Comparison of ENCODE assay signal across 8 cellular contexts in the genomic region with DNA sequence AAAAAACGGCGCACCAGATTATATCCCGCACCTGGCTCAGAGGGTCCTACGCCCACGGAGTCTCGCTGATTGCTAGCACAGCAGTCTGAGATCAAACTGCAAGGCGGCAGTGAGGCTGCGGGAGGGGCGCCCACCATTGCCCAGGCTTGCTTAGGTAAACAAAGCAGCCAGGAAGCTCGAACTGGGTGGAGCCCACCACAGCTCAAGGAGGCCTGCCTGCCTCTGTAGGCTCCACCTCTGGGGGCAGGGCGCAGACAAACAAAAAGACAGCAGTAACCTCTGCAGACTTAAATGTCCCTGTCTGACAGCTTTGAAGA. TPM values are rescaled to one million over a fixed set of nuclear protein-coding genes. Genes with fewer than 3 reads are reported as not detected.
DNase-seq lines count a peak whose midpoint lies in the region; ATAC-seq and TF ChIP-seq lines count a peak whose summit lies in the region.
"Not testable (repeated sequence)": the region's sequence is repeated elsewhere in the genome, so short reads cannot be mapped to it uniquely, and the experiment has no call there.

No MANE protein-coding gene starts in this region.

- POLR2A ChIA-PET in CD8-positive, alpha-beta memory T cell (lab: Charles Lee); activated CD8-positive, alpha-beta T cell treated with anti-CD3 and anti-CD28 coated beads for 36 hours (lab: Charles Lee); activated naive CD8-positive, alpha-beta T cell treated with anti-CD3 and anti-CD28 coated beads, Interleukin-2, amount 10 ng/mL, durations not matched to agents 7 days and 5 days (lab: Charles Lee): not testable (repeated sequence)

- H3K27me3 ChIP-seq in CD8-positive, alpha-beta memory T cell (ENCODE audit: insufficient read depth, low read length, poor library complexity, severe bottlenecking); HUES6 (ENCODE audit: control insufficient read depth, insufficient read depth, low read length); endodermal cell (ENCODE audit: control insufficient read depth, insufficient read depth, low read length, poor library complexity, severe bottlenecking): not testable (repeated sequence)

- not testable (repeated sequence) for H3K27me3 Mint-ChIP-seq in CD8-positive, alpha-beta memory T cell; activated CD8-positive, alpha-beta T cell treated with anti-CD3 and anti-CD28 coated beads for 36 hours; activated naive CD8-positive, alpha-beta T cell treated with anti-CD3 and anti-CD28 coated beads, Interleukin-2, amount 10 ng/mL, durations not matched to agents 7 days and 5 days; endodermal cell (ENCODE audit: insufficient read depth); nephron (ENCODE audit: low read depth)

- not testable (repeated sequence) for H3K4me1 ChIP-seq in CD8-positive, alpha-beta memory T cell (ENCODE audit: insufficient read depth, low read length); HUES6 (ENCODE audit: control insufficient read depth, insufficient read depth, low read length); endodermal cell (ENCODE audit: control insufficient read depth, insufficient read depth, low read length)

- H3K9me3 Mint-ChIP-seq in CD8-positive, alpha-beta memory T cell; activated CD8-positive, alpha-beta T cell treated with anti-CD3 and anti-CD28 coated beads for 36 hours; activated naive CD8-positive, alpha-beta T cell treated with anti-CD3 and anti-CD28 coated beads, Interleukin-2, amount 10 ng/mL, durations not matched to agents 7 days and 5 days; nephron; stimulated activated effector memory CD8-positive, alpha-beta T cell treated with anti-CD3 and anti-CD28 coated beads, Interleukin-12 subunit alpha, Interleukin-12 subunit beta, amount 100 ng/mL, for 72 hours: not testable (repeated sequence)
- peaks cover 14% of the 10 kb centered on the region for H3K9me3 Mint-ChIP-seq in endodermal cell

- H3K9ac ChIP-seq in HUES6 (ENCODE audit: low read length); endodermal cell (ENCODE audit: extremely low read depth, low read length, poor library complexity, severe bottlenecking): not testable (repeated sequence)

- H3K36me3 Mint-ChIP-seq in CD8-positive, alpha-beta memory T cell, result peaks cover 8 to 26% (median 14%) of the 10 kb centered on the region in 3 donors
- peaks cover 24% of the 10 kb centered on the region for H3K36me3 Mint-ChIP-seq in activated CD8-positive, alpha-beta T cell treated with anti-CD3 and anti-CD28 coated beads for 36 hours (ENCODE audit: low read depth)
- H3K36me3 Mint-ChIP-seq in activated naive CD8-positive, alpha-beta T cell treated with anti-CD3 and anti-CD28 coated beads, Interleukin-2, amount 10 ng/mL, durations not matched to agents 7 days and 5 days, result peaks cover 23% of the 10 kb centered on the region
- peaks cover 24% of the 10 kb centered on the region for H3K36me3 Mint-ChIP-seq in endodermal cell (ENCODE audit: low read depth)
- H3K36me3 Mint-ChIP-seq in nephron (ENCODE audit: low read depth), result peaks cover 35% of the 10 kb centered on the region
- peaks cover 23% of the 10 kb centered on the region for H3K36me3 Mint-ChIP-seq in stimulated activated effector memory CD8-positive, alpha-beta T cell treated with anti-CD3 and anti-CD28 coated beads, Interleukin-12 subunit alpha, Interleukin-12 subunit beta, amount 100 ng/mL, for 72 hours

- H3K27ac ChIP-seq in CD8-positive, alpha-beta memory T cell (ENCODE audit: low read depth, low read length); HUES6 (ENCODE audit: low read depth, low read length); endodermal cell (ENCODE audit: low read depth, low read length): not testable (repeated sequence)

- 49% methylated on average over 6 of the region's 11 CpGs; no CpG with 5 or more reads in 1 of the 2 experiments for WGBS in endodermal cell (ENCODE audit: insufficient coverage in 1 of 2, insufficient read length in 1 of 2), 2 experiments

- intact Hi-C loops in activated CD8-positive, alpha-beta T cell treated with anti-CD3 and anti-CD28 coated beads for 36 hours (cut with micrococcal nuclease), result not testable (repeated sequence)

- peak overlapping the region in 5 of 8 donors; percentile 50 to 89 (median 81) for H3K27ac Mint-ChIP-seq in CD8-positive, alpha-beta memory T cell
- not testable (repeated sequence) for H3K27ac Mint-ChIP-seq in activated CD8-positive, alpha-beta T cell treated with anti-CD3 and anti-CD28 coated beads for 36 hours; activated naive CD8-positive, alpha-beta T cell treated with anti-CD3 and anti-CD28 coated beads, Interleukin-2, amount 10 ng/mL, durations not matched to agents 7 days and 5 days; nephron; stimulated activated effector memory CD8-positive, alpha-beta T cell treated with anti-CD3 and anti-CD28 coated beads, Interleukin-12 subunit alpha, Interleukin-12 subunit beta, amount 100 ng/mL, for 72 hours
- H3K27ac Mint-ChIP-seq in endodermal cell, result peak overlapping the region; percentile 95

- peaks cover 23 to 38% (median 32%) of the 10 kb centered on the region in 3 donors for H3K4me1 Mint-ChIP-seq in CD8-positive, alpha-beta memory T cell
- peaks cover 10% of the 10 kb centered on the region for H3K4me1 Mint-ChIP-seq in activated CD8-positive, alpha-beta T cell treated with anti-CD3 and anti-CD28 coated beads for 36 hours (ENCODE audit: low read depth)
- H3K4me1 Mint-ChIP-seq in activated naive CD8-positive, alpha-beta T cell treated with anti-CD3 and anti-CD28 coated beads, Interleukin-2, amount 10 ng/mL, durations not matched to agents 7 days and 5 days; endodermal cell; nephron: not testable (repeated sequence)
- peaks cover 11% of the 10 kb centered on the region for H3K4me1 Mint-ChIP-seq in stimulated activated effector memory CD8-positive, alpha-beta T cell treated with anti-CD3 and anti-CD28 coated beads, Interleukin-12 subunit alpha, Interleukin-12 subunit beta, amount 100 ng/mL, for 72 hours

- not testable (repeated sequence) for H3K4me3 ChIP-seq in CD8-positive, alpha-beta memory T cell (ENCODE audit: low read length); endodermal cell (ENCODE audit: low read length)
- H3K4me3 ChIP-seq in HUES6 (ENCODE audit: low read depth, low read length) (peak overlapping the region; percentile 60), iPS-11a (ENCODE audit: low read depth, low read length) (peak overlapping the region; percentile 20)

- CTCF ChIA-PET in CD8-positive, alpha-beta memory T cell (lab: Charles Lee); activated CD8-positive, alpha-beta T cell treated with anti-CD3 and anti-CD28 coated beads for 36 hours (lab: Charles Lee): not testable (repeated sequence)

- peak overlapping the region; percentile 45 to 76 (median 66) for H3K4me3 Mint-ChIP-seq in CD8-positive, alpha-beta memory T cell
- not testable (repeated sequence) for H3K4me3 Mint-ChIP-seq in activated CD8-positive, alpha-beta T cell treated with anti-CD3 and anti-CD28 coated beads for 36 hours; activated naive CD8-positive, alpha-beta T cell treated with anti-CD3 and anti-CD28 coated beads, Interleukin-2, amount 10 ng/mL, durations not matched to agents 7 days and 5 days
- H3K4me3 Mint-ChIP-seq in endodermal cell (peak overlapping the region; percentile 71), nephron (peak overlapping the region; percentile 21 to 76 (median 63))
- H3K4me3 Mint-ChIP-seq in stimulated activated effector memory CD8-positive, alpha-beta T cell treated with anti-CD3 and anti-CD28 coated beads, Interleukin-12 subunit alpha, Interleukin-12 subunit beta, amount 100 ng/mL, for 72 hours, result peak overlapping the region; percentile 42

- ATAC-seq in activated CD8-positive, alpha-beta T cell treated with anti-CD3 and anti-CD28 coated beads for 36 hours; activated naive CD8-positive, alpha-beta T cell treated with anti-CD3 and anti-CD28 coated beads, Interleukin-2, amount 10 ng/mL, durations not matched to agents 7 days and 5 days (ENCODE audit: low read depth); stimulated activated effector memory CD8-positive, alpha-beta T cell treated with anti-CD3 and anti-CD28 coated beads, Interleukin-12 subunit alpha, Interleukin-12 subunit beta, amount 100 ng/mL, for 72 hours: not testable (repeated sequence)

- DNase-seq in CD8-positive, alpha-beta memory T cell, result peak in 4 of 5 donors; percentile 3 to 74 (median 46)
- DNase-seq in activated CD8-positive, alpha-beta T cell treated with anti-CD3 and anti-CD28 coated beads for 36 hours, result peak; percentile 22
- peak; percentile 34 for DNase-seq in activated naive CD8-positive, alpha-beta T cell treated with anti-CD3 and anti-CD28 coated beads, Interleukin-2, amount 10 ng/mL, durations not matched to agents 7 days and 5 days
- not testable (repeated sequence) for DNase-seq in endodermal cell; stimulated activated effector memory CD8-positive, alpha-beta T cell treated with anti-CD3 and anti-CD28 coated beads, Interleukin-12 subunit alpha, Interleukin-12 subunit beta, amount 100 ng/mL, for 72 hours (ENCODE audit: low spot score in 2 of 2)

- TF ChIP-seq CTCF in activated CD8-positive, alpha-beta T cell treated with anti-CD3 and anti-CD28 coated beads for 36 hours (IDR thresholded peaks at IDR 0.05); endodermal cell (conservative IDR thresholded peaks at IDR 0.05); nephron (IDR thresholded peaks at IDR 0.05; ENCODE audit: unreplicated experiment in 3 of 3): not testable (repeated sequence)

- not testable (repeated sequence) for H3K9me3 ChIP-seq in CD8-positive, alpha-beta memory T cell (ENCODE audit: low read length); HUES6 (ENCODE audit: control insufficient read depth, insufficient read depth, low read depth, low read length); endodermal cell (ENCODE audit: control insufficient read depth, low read length)

- not testable (repeated sequence) for H3K36me3 ChIP-seq in CD8-positive, alpha-beta memory T cell (ENCODE audit: insufficient read depth, low read length); HUES6 (ENCODE audit: control insufficient read depth, insufficient read depth, low read length); endodermal cell (ENCODE audit: control insufficient read depth, insufficient read depth, low read length)

RNA-seq across cellular contexts. Expression of gene MRPS31, which starts 35.8 kb away (rescaled TPM):
- total RNA-seq in CD8-positive, alpha-beta memory T cell, result 10 to 100 TPM; 36.7 to 38.6 TPM
- 44.2 TPM for polyA plus RNA-seq in CD8-positive, alpha-beta memory T cell
- 10 to 100 TPM; 41.0 to 44.7 TPM for total RNA-seq in activated CD8-positive, alpha-beta T cell treated with anti-CD3 and anti-CD28 coated beads for 36 hours
- 10 to 100 TPM; 35.7 to 36.9 TPM for total RNA-seq in activated naive CD8-positive, alpha-beta T cell treated with anti-CD3 and anti-CD28 coated beads, Interleukin-2, amount 10 ng/mL, durations not matched to agents 7 days and 5 days
- total RNA-seq in endodermal cell, result 10 to 100 TPM; 32.0 to 38.7 TPM
- 38.8 TPM for polyA plus RNA-seq in endodermal cell (2013, experiment 1 of 2)
- polyA plus RNA-seq in endodermal cell (2013, experiment 2 of 2), result 33.9 TPM

RNA-seq across cellular contexts. Expression of gene SLC25A15, which starts 54.2 kb away (rescaled TPM):
- total RNA-seq in CD8-positive, alpha-beta memory T cell, result 10 to 100 TPM; 23.9 to 24.3 TPM
- 7.3 TPM for polyA plus RNA-seq in CD8-positive, alpha-beta memory T cell
- 10 to 100 TPM; 23.2 to 24.6 TPM for total RNA-seq in activated CD8-positive, alpha-beta T cell treated with anti-CD3 and anti-CD28 coated beads for 36 hours
- 10 to 100 TPM; 12.3 to 12.5 TPM for total RNA-seq in activated naive CD8-positive, alpha-beta T cell treated with anti-CD3 and anti-CD28 coated beads, Interleukin-2, amount 10 ng/mL, durations not matched to agents 7 days and 5 days
- total RNA-seq in endodermal cell, result 10 to 100 TPM; 23.2 to 36.9 TPM
- 21.3 TPM for polyA plus RNA-seq in endodermal cell (2013, experiment 1 of 2)
- polyA plus RNA-seq in endodermal cell (2013, experiment 2 of 2), result 18.3 TPM
